15 cellular contexts compared by ENCODE assay signal in genomic region chr3:158384019-158384418, GRCh38.
A peak's percentile ranks its signal among the peaks of the same experiment; 100 is the strongest.
DNase-seq lines count a peak whose midpoint lies in the region; ATAC-seq and TF ChIP-seq lines count a peak whose summit lies in the region.
"Had no signal": no experiment of that assay in that cellular context is flagged by ENCODE, and none has a peak within 500 bp of the region (broad histone marks: within the 10 kb centered on the region; RNA-seq: fewer than 3 reads in every experiment).

No MANE protein-coding gene starts in this region.

- no peaks in the 10 kb centered on the region for H3K4me1 Mint-ChIP-seq in chondrocyte (ENCODE audit: low read depth)
- H3K4me1 Mint-ChIP-seq: activated CD4-positive, alpha-beta T cell treated with anti-CD3 and anti-CD28 coated beads, Interleukin-2, amount 10 ng/mL, durations not matched to agents 7 days and 5 days had no signal

- WGBS in neuronal stem cell (ENCODE audit: extremely low coverage in 2 of 2, insufficient read length in 2 of 2, insufficient replicate concordance in 1 of 2), 2 donors = no CpG with 5 or more reads among the region's 2 CpGs

- H3K4ac ChIP-seq in neuronal stem cell (ENCODE audit: low read length) = no peak overlapping the region

- H2BK12ac ChIP-seq in neuronal stem cell (ENCODE audit: low read length) = no peak overlapping the region

- TF ChIP-seq CTCF in chondrocyte (IDR thresholded peaks at IDR 0.05) = no peak
- no peak for TF ChIP-seq CTCF in MM.1S (IDR thresholded peaks at IDR 0.05; ENCODE audit: low read length)

- ATAC-seq in GM18502 (IDR thresholded peaks at IDR 0.05; ENCODE audit: poor library complexity, unreplicated experiment) (peak; percentile 82), GM19455 (IDR thresholded peaks at IDR 0.05; ENCODE audit: unreplicated experiment) (peak; percentile 65), HG02884 (IDR thresholded peaks at IDR 0.05; ENCODE audit: unreplicated experiment) (peak; percentile 80), HG03520 (IDR thresholded peaks at IDR 0.05; ENCODE audit: unreplicated experiment) (peak; percentile 92)
- ATAC-seq: activated T-cell treated with anti-CD3 and anti-CD28 coated beads, Interleukin-2, amount 50 U/mL, for 4 hours had no signal

- no peaks in the 10 kb centered on the region for H3K9me2 ChIP-seq in MM.1S (replicated peaks; ENCODE audit: insufficient read depth, low read length)

- no peaks in the 10 kb centered on the region for H3K79me2 ChIP-seq in MM.1S (ENCODE audit: low read length)

- no peak overlapping the region for H2AFZ ChIP-seq in neuronal stem cell (ENCODE audit: low read length)
- no peak overlapping the region for H2AFZ ChIP-seq in MM.1S (ENCODE audit: low read length)

- no peak overlapping the region for H2BK120ac ChIP-seq in neuronal stem cell (ENCODE audit: low read depth, low read length)

- H3K18ac ChIP-seq in neuronal stem cell (ENCODE audit: low read length) = no peak overlapping the region

- no peak overlapping the region for H3K27ac Mint-ChIP-seq in chondrocyte (ENCODE audit: unreplicated experiment)
- H3K27ac Mint-ChIP-seq: activated CD4-positive, alpha-beta T cell treated with anti-CD3 and anti-CD28 coated beads, Interleukin-2, amount 10 ng/mL, durations not matched to agents 7 days and 5 days had no signal

- no peak overlapping the region for H2AK5ac ChIP-seq in neuronal stem cell (ENCODE audit: low read depth, low read length)

- no peaks in the 10 kb centered on the region for H3K36me3 Mint-ChIP-seq in chondrocyte (ENCODE audit: low read depth)

- H3K9me3 ChIP-seq in neuronal stem cell (replicated peaks in 1 of 2; ENCODE audit: control insufficient read depth in 2 of 2, insufficient read depth in 1 of 2, low read depth in 1 of 2, low read length in 2 of 2) = no peaks in the 10 kb centered on the region
- no peaks in the 10 kb centered on the region for H3K9me3 ChIP-seq in MM.1S (replicated peaks; ENCODE audit: insufficient read depth, low read length)
- H3K9me3 ChIP-seq: thyroid gland had no signal

- H3K23ac ChIP-seq in neuronal stem cell (ENCODE audit: low read depth, low read length, poor library complexity) = no peak overlapping the region

- H3K27me3 Mint-ChIP-seq in chondrocyte (ENCODE audit: low read depth) = no peaks in the 10 kb centered on the region
- H3K27me3 Mint-ChIP-seq: activated CD4-positive, alpha-beta T cell treated with anti-CD3 and anti-CD28 coated beads, Interleukin-2, amount 10 ng/mL, durations not matched to agents 7 days and 5 days had no signal

- H3K9me3 Mint-ChIP-seq in chondrocyte (ENCODE audit: low read depth) = no peaks in the 10 kb centered on the region
- H3K9me3 Mint-ChIP-seq: activated CD4-positive, alpha-beta T cell treated with anti-CD3 and anti-CD28 coated beads, Interleukin-2, amount 10 ng/mL, durations not matched to agents 7 days and 5 days; activated T-cell treated with anti-CD3 and anti-CD28 coated beads, Interleukin-2, amount 50 U/mL, for 4 hours had no signal

- H3F3A ChIP-seq in MM.1S (ENCODE audit: insufficient read depth, low read length) = no peaks in the 10 kb centered on the region

- H2BK15ac ChIP-seq in neuronal stem cell (ENCODE audit: low read length) = no peak overlapping the region

- no peaks in the 10 kb centered on the region for H4K20me1 ChIP-seq in MM.1S (ENCODE audit: insufficient read depth, low read length)

- no peaks in the 10 kb centered on the region for H3K79me1 ChIP-seq in neuronal stem cell (ENCODE audit: low read depth, low read length)

- H3K14ac ChIP-seq in neuronal stem cell (ENCODE audit: low read length) = no peak overlapping the region

- no peaks in the 10 kb centered on the region for H3K4me1 ChIP-seq in neuronal stem cell (ENCODE audit: control insufficient read depth in 2 of 2, insufficient read depth in 1 of 2, low read depth in 1 of 2, low read length in 2 of 2)
- H3K4me1 ChIP-seq in MM.1S (ENCODE audit: low read length) = peaks cover 13% of the 10 kb centered on the region
- H3K4me1 ChIP-seq: thyroid gland had no signal

- H3K4me2 ChIP-seq in neuronal stem cell (ENCODE audit: insufficient read depth, low read length, poor library complexity, severe bottlenecking) = no peak overlapping the region
- no peak overlapping the region for H3K4me2 ChIP-seq in MM.1S (ENCODE audit: low read depth, low read length)

- H2BK5ac ChIP-seq in neuronal stem cell (ENCODE audit: low read length) = no peak overlapping the region

- H3K4me3 Mint-ChIP-seq in chondrocyte (ENCODE audit: unreplicated experiment) = no peak overlapping the region
- H3K4me3 Mint-ChIP-seq: activated CD4-positive, alpha-beta T cell treated with anti-CD3 and anti-CD28 coated beads, Interleukin-2, amount 10 ng/mL, durations not matched to agents 7 days and 5 days; activated T-cell treated with anti-CD3 and anti-CD28 coated beads, Interleukin-2, amount 50 U/mL, for 4 hours had no signal

- H4K8ac ChIP-seq in neuronal stem cell (ENCODE audit: low read depth, low read length) = no peak overlapping the region

- H3K27ac ChIP-seq in neuronal stem cell (replicated peaks; ENCODE audit: low read length) (no peak overlapping the region), MM.1S (ENCODE audit: low read length) (no peak overlapping the region)
- H3K27ac ChIP-seq: thyroid gland had no signal

- H3K27me3 ChIP-seq in neuronal stem cell (ENCODE audit: control insufficient read depth in 3 of 3, insufficient read depth in 3 of 3, low read depth in 1 of 3, low read length in 3 of 3) = no peaks in the 10 kb centered on the region
- no peaks in the 10 kb centered on the region for H3K27me3 ChIP-seq in MM.1S (replicated peaks; ENCODE audit: insufficient read depth, low read length)
- H3K27me3 ChIP-seq: thyroid gland had no signal

- H3K4me3 ChIP-seq in neuronal stem cell (ENCODE audit: low read length in 2 of 2) (no peak overlapping the region), MM.1S (ENCODE audit: low read length) (no peak overlapping the region)
- H3K4me3 ChIP-seq: thyroid gland had no signal

- H3K36me3 ChIP-seq in neuronal stem cell (replicated peaks in 1 of 2; ENCODE audit: control insufficient read depth in 2 of 2, insufficient read depth in 2 of 2, low read length in 2 of 2) = no peaks in the 10 kb centered on the region
- H3K36me3 ChIP-seq in MM.1S (replicated peaks; ENCODE audit: insufficient read depth, low read length) = no peaks in the 10 kb centered on the region
- H3K36me3 ChIP-seq: thyroid gland had no signal

- DNase-seq in GDM1 (lab: John Stamatoyannopoulos, UW) (no peak), chondrocyte (ENCODE audit: low spot score) (no peak), neuronal stem cell (ENCODE audit: low spot score) (no peak), MM.1S (no peak)
- DNase-seq: activated CD4-positive, alpha-beta T cell treated with anti-CD3 and anti-CD28 coated beads, Interleukin-2, amount 10 ng/mL, durations not matched to agents 7 days and 5 days; activated T-cell treated with anti-CD3 and anti-CD28 coated beads, Interleukin-2, amount 50 U/mL, for 4 hours; AML-193; anterior cingulate cortex; NCI-H1417 treated with DMSO at 0.1 percent for 48 hours; posterior cingulate gyrus; thyroid gland had no signal

- H3K9ac ChIP-seq in neuronal stem cell (ENCODE audit: low read depth, low read length, poor library complexity) (no peak overlapping the region), MM.1S (ENCODE audit: low read length) (no peak overlapping the region)

- no peak overlapping the region for H4K91ac ChIP-seq in neuronal stem cell (ENCODE audit: low read depth, low read length, poor library complexity)
